8 cellular contexts compared by ENCODE assay signal in genomic region chr19:35124098-35125060, GRCh38. TPM values are rescaled to one million over a fixed set of nuclear protein-coding genes. Genes with fewer than 3 reads are reported as not detected.
DNase-seq lines count a peak whose midpoint lies in the region; ATAC-seq and TF ChIP-seq lines count a peak whose summit lies in the region.

No MANE protein-coding gene starts in this region.

- peak; percentile 68 to 100 for TF ChIP-seq EP300 in tibial nerve (IDR thresholded peaks at IDR 0.05)

- DNase-seq in HT-29 (ENCODE audit: low spot score) (peak; percentile 96), SK-N-DZ (ENCODE audit: low spot score) (peak; percentile 50), globus pallidus (ENCODE audit: low spot score) (peak; percentile 97), posterior cingulate gyrus (peak; percentile 91 to 99 (median 96)), tibial nerve (ENCODE audit: low spot score in 2 of 2) (peak; percentile 93 to 96)
- peak; percentile 91 for DNase-seq in activated naive CD4-positive, alpha-beta T cell treated with anti-CD3 and anti-CD28 coated beads, Interleukin-2, amount 10 ng/mL, durations not matched to agents 7 days and 5 days

- H3K9me3 ChIP-seq in tibial nerve: no peaks in the 10 kb centered on the region

- no peaks in the 10 kb centered on the region for H3K36me3 ChIP-seq in ACC112 (ENCODE audit: insufficient read depth, low read length)
- no peaks in the 10 kb centered on the region for H3K36me3 ChIP-seq in tibial nerve

- H3K27me3 ChIP-seq in ACC112 (ENCODE audit: insufficient read depth, low read length): no peaks in the 10 kb centered on the region
- no peaks in the 10 kb centered on the region for H3K27me3 ChIP-seq in tibial nerve

- H3K4me1 Mint-ChIP-seq in activated naive CD4-positive, alpha-beta T cell treated with anti-CD3 and anti-CD28 coated beads, Interleukin-2, amount 10 ng/mL, durations not matched to agents 7 days and 5 days: peaks cover 16% of the 10 kb centered on the region

- H3K27ac ChIP-seq in ACC112 (ENCODE audit: low read depth, low read length) (peak overlapping the region; percentile 90), tibial nerve (peak overlapping the region; percentile 82 to 99 (median 90))

- no peaks in the 10 kb centered on the region for H3K36me3 Mint-ChIP-seq in activated naive CD4-positive, alpha-beta T cell treated with anti-CD3 and anti-CD28 coated beads, Interleukin-2, amount 10 ng/mL, durations not matched to agents 7 days and 5 days

- no peaks in the 10 kb centered on the region for H3K79me2 ChIP-seq in ACC112 (ENCODE audit: control insufficient read depth, insufficient read depth, low read length, unreplicated experiment)

- H3K27ac Mint-ChIP-seq in activated naive CD4-positive, alpha-beta T cell treated with anti-CD3 and anti-CD28 coated beads, Interleukin-2, amount 10 ng/mL, durations not matched to agents 7 days and 5 days: peak overlapping the region; percentile 75

- H3K4me3 ChIP-seq in ACC112 (ENCODE audit: low read depth, low read length) (peak overlapping the region; percentile 89), tibial nerve (peak overlapping the region; percentile 33 to 58 (median 46))

- H3K27me3 Mint-ChIP-seq in activated naive CD4-positive, alpha-beta T cell treated with anti-CD3 and anti-CD28 coated beads, Interleukin-2, amount 10 ng/mL, durations not matched to agents 7 days and 5 days: peaks cover 45% of the 10 kb centered on the region

- WGBS in tibial nerve, 2 donors: 4 to 13% methylated on average over 24 to 41 of the region's 42 CpGs

- H3K4me3 Mint-ChIP-seq in activated naive CD4-positive, alpha-beta T cell treated with anti-CD3 and anti-CD28 coated beads, Interleukin-2, amount 10 ng/mL, durations not matched to agents 7 days and 5 days: peak overlapping the region; percentile 70

- ATAC-seq in GM18868 (IDR thresholded peaks at IDR 0.05; ENCODE audit: unreplicated experiment): peak; percentile 57

- intact Hi-C loops in posterior cingulate gyrus (cut with DNase I): no loop called here

- TF ChIP-seq CTCF in tibial nerve (IDR thresholded peaks at IDR 0.05): peak in 2 of 5 experiments; percentile 26 to 50

- no peaks in the 10 kb centered on the region for H3K9me3 Mint-ChIP-seq in activated naive CD4-positive, alpha-beta T cell treated with anti-CD3 and anti-CD28 coated beads, Interleukin-2, amount 10 ng/mL, durations not matched to agents 7 days and 5 days

- TF ChIP-seq POLR2A in tibial nerve (IDR thresholded peaks at IDR 0.05): peak; percentile 92 to 99

- H3K4me1 ChIP-seq in ACC112 (ENCODE audit: control insufficient read depth, insufficient read depth, low read length, unreplicated experiment) (peaks cover 37% of the 10 kb centered on the region), tibial nerve (peaks cover 0 to 85% (median 67%) of the 10 kb centered on the region in 4 donors)

- peak overlapping the region; percentile 76 for H2AFZ ChIP-seq in ACC112 (ENCODE audit: low read length, unreplicated experiment)

- CTCF ChIA-PET in activated naive CD4-positive, alpha-beta T cell treated with anti-CD3 and anti-CD28 coated beads, Interleukin-2, amount 10 ng/mL, durations not matched to agents 7 days and 5 days (lab: Charles Lee): interaction anchor here (1.0 to 2.0 kb wide), 7 partner anchors 9 to 80 kb away, joined by 3 to 11 read pairs (median 4); partner anchors contain the start of gene LGI4

RNA-seq across cellular contexts. Expression of gene FXYD3, which starts 8.8 kb away (rescaled TPM):
- total RNA-seq in HT-29 (2014; rRNA removed; shearing (Covaris generic)): 15.8 and 38.9 TPM in 2 replicates
- polyA plus RNA-seq in SK-N-DZ (2014; cell fraction: cytosol; rRNA removed): not detected in 2 replicates
- not detected in 2 replicates for polyA plus RNA-seq in SK-N-DZ (2014; cell fraction: nucleus; rRNA removed)
- 10 to 100 TPM; 10.8 to 33.9 (median 16.6) TPM for total RNA-seq in tibial nerve

RNA-seq across cellular contexts. Expression of gene LGI4, which starts 10.5 kb away (rescaled TPM):
- total RNA-seq in HT-29 (2014; rRNA removed; shearing (Covaris generic)): not detected in 2 replicates
- not detected in 2 replicates for polyA plus RNA-seq in SK-N-DZ (2014; cell fraction: cytosol; rRNA removed)
- polyA plus RNA-seq in SK-N-DZ (2014; cell fraction: nucleus; rRNA removed): not detected in 2 replicates
- 100 to 1,000 TPM; 207 to 323 (median 302) TPM for total RNA-seq in tibial nerve

RNA-seq across cellular contexts. Expression of gene FXYD1, which starts 14.2 kb away (rescaled TPM):
- total RNA-seq in HT-29 (2014; rRNA removed; shearing (Covaris generic)): not detected in 2 replicates
- polyA plus RNA-seq in SK-N-DZ (2014; cell fraction: cytosol; rRNA removed): not detected in 2 replicates
- not detected in 2 replicates for polyA plus RNA-seq in SK-N-DZ (2014; cell fraction: nucleus; rRNA removed)
- total RNA-seq in tibial nerve: 100 to 1,000 TPM in 1 of 4 donors, 10 to 100 TPM in 3; 72.9 to 193 (median 84.9) TPM

RNA-seq across cellular contexts. Expression of gene FXYD7, which starts 18.7 kb away (rescaled TPM):
- not detected in 2 replicates for total RNA-seq in HT-29 (2014; rRNA removed; shearing (Covaris generic))
- polyA plus RNA-seq in SK-N-DZ (2014; cell fraction: cytosol; rRNA removed): not detected in 2 replicates
- not detected in 2 replicates for polyA plus RNA-seq in SK-N-DZ (2014; cell fraction: nucleus; rRNA removed)
- 1 to 10 TPM in 3 of 4 donors, not detected in 1; 2.5 to 5.9 (median 5.7) TPM for total RNA-seq in tibial nerve

RNA-seq across cellular contexts. Expression of gene FXYD5, which starts 30.2 kb away (rescaled TPM):
- total RNA-seq in HT-29 (2014; rRNA removed; shearing (Covaris generic)): 46.4 and 48.2 TPM in 2 replicates
- polyA plus RNA-seq in SK-N-DZ (2014; cell fraction: cytosol; rRNA removed): not detected in 2 replicates
- polyA plus RNA-seq in SK-N-DZ (2014; cell fraction: nucleus; rRNA removed): not detected in 2 replicates
- total RNA-seq in tibial nerve: 10 to 100 TPM; 19.9 to 53.4 (median 37.5) TPM

Comparison
In these comparisons a context has a peak if more than half of its experiments do, and no peak if none do; other contexts are left out.
1. Peak in every context shown above with its lines: DNase-seq, ATAC-seq, H3K4me3 ChIP-seq and H3K27ac ChIP-seq.
2. RNA of gene LGI4, which starts 10.5 kb away (total RNA-seq): 207 to 323 TPM in tibial nerve; not detected in HT-29; every median in the first group is over 100 times any median in the second.
3. RNA of gene FXYD1, which starts 14.2 kb away (total RNA-seq): 72.9 to 193 TPM in tibial nerve; not detected in HT-29; every median in the first group is over 10 times any median in the second.